In the genomic region with DNA sequence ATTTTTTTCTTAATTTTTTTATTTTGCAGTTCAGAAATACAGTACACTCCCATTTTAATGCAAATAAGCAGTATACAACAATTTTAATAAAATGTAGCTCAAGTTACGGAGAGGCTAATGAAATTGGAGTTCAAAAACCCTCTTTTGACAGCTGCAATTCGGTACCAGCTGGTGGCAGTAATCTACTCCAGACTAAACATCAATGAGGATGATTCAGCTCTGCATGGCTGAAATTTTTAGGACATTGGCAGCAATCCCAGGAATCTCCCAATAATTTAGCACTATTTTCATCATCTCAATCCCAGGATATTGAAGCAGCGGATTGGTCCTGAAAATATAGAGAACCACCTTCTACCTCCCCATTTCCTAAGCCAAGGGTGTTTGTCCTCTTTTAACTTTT, we compare ENCODE assay signal across 8 cellular contexts.
A peak's percentile ranks its signal among the peaks of the same experiment; 100 is the strongest.
DNase-seq lines count a peak whose midpoint lies in the region; ATAC-seq and TF ChIP-seq lines count a peak whose summit lies in the region.

No MANE protein-coding gene starts in this region.

- H3K4me1 ChIP-seq in CD8-positive, alpha-beta memory T cell (ENCODE audit: insufficient read depth, low read length): no peaks in the 10 kb centered on the region

- H3K27me3 Mint-ChIP-seq in glutamatergic neuron (ENCODE audit: unreplicated experiment): no peaks in the 10 kb centered on the region
- H3K27me3 Mint-ChIP-seq in CD8-positive, alpha-beta memory T cell: no peaks in the 10 kb centered on the region
- no peaks in the 10 kb centered on the region for H3K27me3 Mint-ChIP-seq in activated naive CD8-positive, alpha-beta T cell treated with anti-CD3 and anti-CD28 coated beads, Interleukin-2, amount 50 U/mL, for 24 hours

- peak overlapping the region; percentile 16 for H3K4me3 Mint-ChIP-seq in glutamatergic neuron (ENCODE audit: unreplicated experiment)
- no peak overlapping the region for H3K4me3 Mint-ChIP-seq in CD8-positive, alpha-beta memory T cell
- no peak overlapping the region for H3K4me3 Mint-ChIP-seq in activated naive CD8-positive, alpha-beta T cell treated with anti-CD3 and anti-CD28 coated beads, Interleukin-2, amount 50 U/mL, for 24 hours

- intact Hi-C loops in Right ventricle myocardium inferior (cut with DNase I): loop anchor here (10.0 kb wide), 1 partner anchor 410 kb away; no protein-coding TSS in a partner anchor
- intact Hi-C loops in cardiac septum (cut with DNase I): no loop called here

- in situ Hi-C loops in SK-MEL-5 (cut with HindIII; ENCODE audit: low pct_unique_long_range_greater_than_20kb, low sequenced_read_pairs): no loop called here

- peak overlapping the region; percentile 82 for H3K27ac Mint-ChIP-seq in glutamatergic neuron (ENCODE audit: unreplicated experiment)
- no peak overlapping the region for H3K27ac Mint-ChIP-seq in CD8-positive, alpha-beta memory T cell
- no peak overlapping the region for H3K27ac Mint-ChIP-seq in activated naive CD8-positive, alpha-beta T cell treated with anti-CD3 and anti-CD28 coated beads, Interleukin-2, amount 50 U/mL, for 24 hours

- no peaks in the 10 kb centered on the region for H3K36me3 ChIP-seq in CD8-positive, alpha-beta memory T cell (ENCODE audit: insufficient read depth, low read length)

- no peaks in the 10 kb centered on the region for H3K9me3 ChIP-seq in CD8-positive, alpha-beta memory T cell (ENCODE audit: low read length)

- no peak for DNase-seq in Right ventricle myocardium inferior (ENCODE audit: missing footprints)
- DNase-seq in cardiac septum (ENCODE audit: low spot score): no peak
- DNase-seq in SK-MEL-5 (ENCODE audit: low read depth, low spot score): peak; percentile 59
- peak; percentile 29 for DNase-seq in glutamatergic neuron
- no peak for DNase-seq in CD8-positive, alpha-beta memory T cell
- DNase-seq in NCI-H2029 (lab: John Stamatoyannopoulos, UW): no peak
- DNase-seq in activated T-cell treated with anti-CD3 and anti-CD28 coated beads for 4 hours: no peak
- DNase-seq in activated naive CD8-positive, alpha-beta T cell treated with anti-CD3 and anti-CD28 coated beads, Interleukin-2, amount 50 U/mL, for 24 hours: no peak

- peaks cover 44% of the 10 kb centered on the region for H3K4me1 Mint-ChIP-seq in glutamatergic neuron (ENCODE audit: low read depth, unreplicated experiment)
- H3K4me1 Mint-ChIP-seq in CD8-positive, alpha-beta memory T cell: no peaks in the 10 kb centered on the region
- no peaks in the 10 kb centered on the region for H3K4me1 Mint-ChIP-seq in activated naive CD8-positive, alpha-beta T cell treated with anti-CD3 and anti-CD28 coated beads, Interleukin-2, amount 50 U/mL, for 24 hours

- H3K27me3 ChIP-seq in CD8-positive, alpha-beta memory T cell (ENCODE audit: insufficient read depth, low read length, poor library complexity, severe bottlenecking): no peaks in the 10 kb centered on the region

- POLR2A ChIA-PET in CD8-positive, alpha-beta memory T cell (lab: Charles Lee): no interaction called here

- no peak overlapping the region for H3K4me3 ChIP-seq in CD8-positive, alpha-beta memory T cell (ENCODE audit: low read length)

- TF ChIP-seq CTCF in glutamatergic neuron (IDR thresholded peaks at IDR 0.05; ENCODE audit: partially characterized antibody, unreplicated experiment): no peak

- H3K36me3 Mint-ChIP-seq in glutamatergic neuron (ENCODE audit: unreplicated experiment): no peaks in the 10 kb centered on the region
- no peaks in the 10 kb centered on the region for H3K36me3 Mint-ChIP-seq in CD8-positive, alpha-beta memory T cell
- no peaks in the 10 kb centered on the region for H3K36me3 Mint-ChIP-seq in activated naive CD8-positive, alpha-beta T cell treated with anti-CD3 and anti-CD28 coated beads, Interleukin-2, amount 50 U/mL, for 24 hours (ENCODE audit: low read depth)

- H3K27ac ChIP-seq in CD8-positive, alpha-beta memory T cell (ENCODE audit: low read depth, low read length): no peak overlapping the region

- peak; percentile 71 for ATAC-seq in Right ventricle myocardium inferior
- ATAC-seq in activated naive CD8-positive, alpha-beta T cell treated with anti-CD3 and anti-CD28 coated beads, Interleukin-2, amount 50 U/mL, for 24 hours: no peak

- CTCF ChIA-PET in CD8-positive, alpha-beta memory T cell (lab: Charles Lee): no interaction called here

- peaks cover 8% of the 10 kb centered on the region for H3K9me3 Mint-ChIP-seq in glutamatergic neuron (ENCODE audit: unreplicated experiment)
- H3K9me3 Mint-ChIP-seq in CD8-positive, alpha-beta memory T cell: peaks cover 0 to 4% (median 0%) of the 10 kb centered on the region in 5 donors
- no peaks in the 10 kb centered on the region for H3K9me3 Mint-ChIP-seq in activated naive CD8-positive, alpha-beta T cell treated with anti-CD3 and anti-CD28 coated beads, Interleukin-2, amount 50 U/mL, for 24 hours

Comparison
In these comparisons a context has a peak if more than half of its experiments do, and no peak if none do; other contexts are left out.
1. DNase-seq: peak in SK-MEL-5 (single experiment) and glutamatergic neuron (single experiment); none in Right ventricle myocardium inferior (single experiment), cardiac septum (single experiment), CD8-positive, alpha-beta memory T cell (0 of 5), NCI-H2029 (single experiment), activated T-cell treated with anti-CD3 and anti-CD28 coated beads for 4 hours (single experiment) and activated naive CD8-positive, alpha-beta T cell treated with anti-CD3 and anti-CD28 coated beads, Interleukin-2, amount 50 U/mL, for 24 hours (single experiment).